ENCODE assay signal across 8 cellular contexts in genomic region chr7:32892521-32893224, GRCh38. TPM values are rescaled to one million over a fixed set of nuclear protein-coding genes. Genes with fewer than 3 reads are reported as not detected.
A peak's percentile ranks its signal among the peaks of the same experiment; 100 is the strongest.
DNase-seq lines count a peak whose midpoint lies in the region; ATAC-seq and TF ChIP-seq lines count a peak whose summit lies in the region.

No MANE protein-coding gene starts in this region.

- CTCF ChIA-PET in PC-3 (lab: Charles Lee) = interaction anchor here (0.6 kb wide), 3 partner anchors 47 to 681 kb away, joined by 3 to 9 read pairs (median 3); no protein-coding TSS in a partner anchor

- POLR2A ChIA-PET in PC-3 (lab: Charles Lee; ENCODE audit: unreplicated experiment) = no interaction called here

- DNase-seq in PC-3 (peak; percentile 73), fibroblast of peridontal ligament (ENCODE audit: extremely low read depth) (peak; percentile 66), natural killer cell (peak; percentile 46)

- no peaks in the 10 kb centered on the region for H3K9me2 ChIP-seq in PC-3 (replicated peaks; ENCODE audit: low read length)

- peak overlapping the region; percentile 89 for H3K4me2 ChIP-seq in PC-3 (ENCODE audit: low read length)

- H2AFZ ChIP-seq in PC-3 (ENCODE audit: low read length) = peak overlapping the region; percentile 81

- TF ChIP-seq POLR2A in GM15510 (IDR thresholded peaks at IDR 0.05; ENCODE audit: borderline replicate concordance, extremely low read depth, insufficient read length) = peak; percentile 7

- peak overlapping the region; percentile 99 for H3K27ac Mint-ChIP-seq in activated T-helper 17 cell treated with anti-CD3 and anti-CD28 coated beads, Interleukin-2, amount 50 U/mL, for 72 hours
- peak overlapping the region; percentile 96 to 99 for H3K27ac Mint-ChIP-seq in natural killer cell

- H3K27ac ChIP-seq in PC-3 (ENCODE audit: low read length) (peak overlapping the region; percentile 71), stomach smooth muscle (ENCODE audit: low read length) (peak overlapping the region; percentile 92)

- peaks cover 13% of the 10 kb centered on the region for H3K4me1 ChIP-seq in PC-3 (ENCODE audit: insufficient read depth, low read length)
- peaks cover 7% of the 10 kb centered on the region for H3K4me1 ChIP-seq in stomach smooth muscle (ENCODE audit: control insufficient read depth, insufficient read depth, low read length)

- H3K36me3 ChIP-seq in PC-3 (ENCODE audit: low read depth, low read length) (no peaks in the 10 kb centered on the region), stomach smooth muscle (ENCODE audit: control insufficient read depth in 2 of 2, insufficient read depth in 2 of 2, low read length in 2 of 2) (no peaks in the 10 kb centered on the region)

- peaks cover 33% of the 10 kb centered on the region for H3K79me2 ChIP-seq in PC-3 (ENCODE audit: low read length)

- H3K9ac ChIP-seq in PC-3 (ENCODE audit: low read length) = peak overlapping the region; percentile 79
- peak overlapping the region; percentile 81 to 90 for H3K9ac ChIP-seq in stomach smooth muscle (ENCODE audit: low read length in 2 of 2)

- H3K4me3 Mint-ChIP-seq in activated T-helper 17 cell treated with anti-CD3 and anti-CD28 coated beads, Interleukin-2, amount 50 U/mL, for 72 hours = peak overlapping the region; percentile 93
- peak overlapping the region; percentile 95 for H3K4me3 Mint-ChIP-seq in natural killer cell

- no peaks in the 10 kb centered on the region for H3F3A ChIP-seq in PC-3 (ENCODE audit: low read length, unreplicated experiment)

- intact Hi-C loops in PC-3 (cut with micrococcal nuclease) (loop anchor here (1.0 to 5.0 kb wide), 6 partner anchors 50 to 400 kb away; partner anchors contain the start of genes FKBP9, LSM5 and RP9), natural killer cell (cut with micrococcal nuclease) (loop anchor here (2.0 to 5.0 kb wide), 5 partner anchors 45 to 395 kb away; partner anchors contain the start of genes AVL9, NT5C3A and RP9)

- no peaks in the 10 kb centered on the region for H3K9me3 ChIP-seq in PC-3 (ENCODE audit: low read length)
- no peaks in the 10 kb centered on the region for H3K9me3 ChIP-seq in stomach smooth muscle (ENCODE audit: control insufficient read depth in 2 of 2, low read length in 2 of 2)

- peaks cover 33% of the 10 kb centered on the region for H3K36me3 Mint-ChIP-seq in activated T-helper 17 cell treated with anti-CD3 and anti-CD28 coated beads, Interleukin-2, amount 50 U/mL, for 72 hours (ENCODE audit: low read depth)
- H3K36me3 Mint-ChIP-seq in natural killer cell = no peaks in the 10 kb centered on the region

- no peaks in the 10 kb centered on the region for H3K27me3 ChIP-seq in PC-3 (ENCODE audit: low read length)
- no peaks in the 10 kb centered on the region for H3K27me3 ChIP-seq in stomach smooth muscle (ENCODE audit: control insufficient read depth in 1 of 2, insufficient read depth in 2 of 2, low read length in 2 of 2)

- peaks cover 24% of the 10 kb centered on the region for H3K4me1 Mint-ChIP-seq in activated T-helper 17 cell treated with anti-CD3 and anti-CD28 coated beads, Interleukin-2, amount 50 U/mL, for 72 hours
- peaks cover 46 to 48% of the 10 kb centered on the region in 2 donors for H3K4me1 Mint-ChIP-seq in natural killer cell

- no peaks in the 10 kb centered on the region for H3K9me3 Mint-ChIP-seq in activated T-helper 17 cell treated with anti-CD3 and anti-CD28 coated beads, Interleukin-2, amount 50 U/mL, for 72 hours
- H3K9me3 Mint-ChIP-seq in natural killer cell = no peaks in the 10 kb centered on the region

- no peaks in the 10 kb centered on the region for H3K27me3 Mint-ChIP-seq in activated T-helper 17 cell treated with anti-CD3 and anti-CD28 coated beads, Interleukin-2, amount 50 U/mL, for 72 hours
- peaks cover 0 to 3% of the 10 kb centered on the region in 2 donors for H3K27me3 Mint-ChIP-seq in natural killer cell (ENCODE audit: low read depth in 2 of 2)

- H4K20me1 ChIP-seq in PC-3 (ENCODE audit: low read length) = peaks cover 17% of the 10 kb centered on the region

- BruUV-seq in PC-3 (replicated peaks; lab: Mats Ljungman, UMichigan) = TSS peak; percentile 89

- H3K4me3 ChIP-seq in PC-3 (ENCODE audit: low read length) (peak overlapping the region; percentile 73), stomach smooth muscle (ENCODE audit: low read length in 2 of 2) (peak overlapping the region; percentile 60 to 78)

- peak; percentile 15 for ATAC-seq in HG03460 (IDR thresholded peaks at IDR 0.05; ENCODE audit: unreplicated experiment)
- ATAC-seq in PC-3 = peak; percentile 20
- ATAC-seq in activated T-helper 17 cell treated with anti-CD3 and anti-CD28 coated beads, Interleukin-2, amount 50 U/mL, for 72 hours (replicated peaks) = peak; percentile 60
- ATAC-seq in natural killer cell = no peak
- no peak for ATAC-seq in HG03469 (IDR thresholded peaks at IDR 0.05; ENCODE audit: unreplicated experiment)

- TF ChIP-seq CTCF in PC-3 (conservative IDR thresholded peaks at IDR 0.05; ENCODE audit: low read depth, low read length) (no peak), natural killer cell (IDR thresholded peaks at IDR 0.05) (no peak)

RNA-seq across cellular contexts. Expression of gene KBTBD2, which starts 1.1 kb away (rescaled TPM):
- total RNA-seq in PC-3 (2014; rRNA removed) = 16.3 and 17.9 TPM in 2 replicates
- total RNA-seq in activated T-helper 17 cell treated with anti-CD3 and anti-CD28 coated beads, Interleukin-2, amount 50 U/mL, for 72 hours = 10 to 100 TPM; 33.6 to 50.8 TPM
- 100 to 1,000 TPM; 124 to 161 (median 150) TPM for total RNA-seq in natural killer cell

Comparison
In these comparisons a context has a peak if more than half of its experiments do, and no peak if none do; other contexts are left out.
1. ATAC-seq: peak in HG03460 (single experiment), PC-3 (single experiment) and activated T-helper 17 cell treated with anti-CD3 and anti-CD28 coated beads, Interleukin-2, amount 50 U/mL, for 72 hours (single experiment); none in natural killer cell (0 of 3) and HG03469 (single experiment).
2. Peak in every context shown above with its lines, with median percentiles within 50 percentile points of each other: DNase-seq.